Comparison of ENCODE assay signal across 12 cellular contexts in genomic region chr4:127741247-127741646, GRCh38. TPM values are rescaled to one million over a fixed set of nuclear protein-coding genes. Genes with fewer than 3 reads are reported as not detected.
"Had no signal": no experiment of that assay in that cellular context is flagged by ENCODE, and none has a peak within 500 bp of the region (broad histone marks: within the 10 kb centered on the region; RNA-seq: fewer than 3 reads in every experiment).

No MANE protein-coding gene starts in this region.

- H3K27ac ChIP-seq: GM23248 had no signal

- H3K36me3 ChIP-seq: HAP-1 had no signal

- H3K9me3 ChIP-seq: HAP-1 had no signal

- H3K4me2 ChIP-seq: GM23338 had no signal

- FAIRE-seq: H1, H54 had no signal

- DNase-seq: GM23248, GOT3, H7, H9, HCEC 1CT, HFFc6 had no signal

- H3K4me1 ChIP-seq: HAP-1 had no signal

- H3K9ac ChIP-seq: GM23248 had no signal

- H3K9me3 Mint-ChIP-seq: HFFc6 had no signal

- H2AFZ ChIP-seq: GM23248, GM23338 had no signal

- H3K4me3 ChIP-seq: GM23248, GM23338, HAP-1 had no signal

- H3K4me1 Mint-ChIP-seq: GM23338, H9 had no signal

- H3K27ac Mint-ChIP-seq: GM23338, H9, HFFc6 had no signal

- ATAC-seq: GM23338, HCT116 had no signal

- H3K4me3 Mint-ChIP-seq: GM23338, H9, HFFc6 had no signal

RNA-seq across cellular contexts. Expression of gene SLC25A31, which starts 11.0 kb away (rescaled TPM):
- total RNA-seq: GM23248, GM23338, H1, H4, H7, H9, HFFc6 had no signal
- polyA plus RNA-seq: GM23248, GM23338, H1 had no signal
